ENCODE assay signal across 1 cellular context in the genomic region with DNA sequence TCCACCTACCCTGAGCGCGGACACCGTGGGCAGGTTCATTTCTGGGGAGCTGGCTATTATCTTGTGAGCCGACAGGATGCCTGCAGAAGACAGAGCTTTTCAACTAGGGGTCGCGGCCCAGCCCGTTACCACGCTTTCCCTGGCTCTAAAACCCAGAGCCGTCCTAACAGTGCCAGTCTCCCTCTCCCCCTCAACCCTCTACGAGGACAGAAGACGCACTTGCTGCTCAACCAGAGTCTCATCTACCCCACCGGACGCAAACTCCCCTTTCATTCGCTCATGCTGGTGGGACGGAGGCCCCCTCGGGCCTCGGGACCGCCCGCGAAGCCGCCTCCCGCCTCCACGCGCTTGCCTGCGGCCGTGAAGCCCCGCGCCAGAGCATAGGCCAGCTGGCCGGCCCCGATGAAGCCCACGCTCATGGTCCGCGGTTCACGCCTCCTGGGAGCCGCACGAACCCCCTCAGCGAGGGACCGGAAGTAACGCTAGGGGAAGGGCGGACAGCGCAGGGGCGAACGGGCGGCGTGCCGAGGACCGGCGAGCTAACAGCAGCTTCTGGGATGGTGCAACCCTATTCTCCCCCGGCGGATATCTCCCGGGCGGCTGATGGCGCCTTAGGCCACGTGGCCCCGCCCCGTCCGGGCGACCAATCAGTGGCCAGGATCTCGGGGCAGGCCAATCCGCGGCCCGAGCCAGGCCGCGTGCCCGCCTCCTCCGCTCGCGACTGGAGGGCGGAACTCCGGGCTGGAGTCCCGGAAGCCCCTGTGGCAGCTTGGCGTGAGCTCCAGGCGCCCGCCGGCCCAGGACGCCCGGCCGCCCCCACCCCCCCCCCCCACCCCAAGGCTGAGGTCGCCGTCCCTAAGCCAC.
TF ChIP-seq lines count a peak whose summit lies in the region.

A gene (minus strand): TSS at position 559 of the 864 bp plus-strand sequence. CDS start 140 bp downstream, at position 419.

TF ChIP-seq in K562, 482 proteins besides CTCF, POLR2A, EP300 and RAD21 (continued from another document):
- TF ChIP-seq, protein P1, sequence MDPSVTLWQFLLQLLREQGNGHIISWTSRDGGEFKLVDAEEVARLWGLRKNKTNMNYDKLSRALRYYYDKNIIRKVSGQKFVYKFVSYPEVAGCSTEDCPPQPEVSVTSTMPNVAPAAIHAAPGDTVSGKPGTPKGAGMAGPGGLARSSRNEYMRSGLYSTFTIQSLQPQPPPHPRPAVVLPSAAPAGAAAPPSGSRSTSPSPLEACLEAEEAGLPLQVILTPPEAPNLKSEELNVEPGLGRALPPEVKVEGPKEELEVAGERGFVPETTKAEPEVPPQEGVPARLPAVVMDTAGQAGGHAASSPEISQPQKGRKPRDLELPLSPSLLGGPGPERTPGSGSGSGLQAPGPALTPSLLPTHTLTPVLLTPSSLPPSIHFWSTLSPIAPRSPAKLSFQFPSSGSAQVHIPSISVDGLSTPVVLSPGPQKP (CRISPR knock-in tag; IDR thresholded peaks at IDR 0.05) = no peak
- no peak for TF ChIP-seq ZNF316 (IDR thresholded peaks at IDR 0.05)
- peak; percentile 84 for TF ChIP-seq FUS (optimal IDR thresholded peaks at IDR 0.05; ENCODE audit: low read depth, low read length)
- TF ChIP-seq DPF2 (IDR thresholded peaks at IDR 0.05) = peak; percentile 15; the same call in 1 of the 2 replicates
- TF ChIP-seq PTRF (tag; IDR thresholded peaks at IDR 0.05) = no peak
TF ChIP-seq in K562: peak in this region for 197.
